ENCODE assay signal across 16 cellular contexts in genomic region chr2:3267549-3267867, GRCh38.
"Had no signal": no experiment of that assay in that cellular context is flagged by ENCODE, and none has a peak within 500 bp of the region (broad histone marks: within the 10 kb centered on the region; RNA-seq: fewer than 3 reads in every experiment).

No MANE protein-coding gene starts in this region.

- H3K4me3 ChIP-seq: dorsolateral prefrontal cortex, heart left ventricle, thoracic aorta had no signal

- ATAC-seq: sciatic nerve; stimulated activated naive B cell treated with anti-CD40 and anti-IgM and Interleukin-4, amounts not matched to agents 10 μg/mL and 1 μg/mL and 100 μg/mL, for 72 hours had no signal

- H3K4me1 Mint-ChIP-seq: mesothelial cell of epicardium had no signal

- H3K36me3 ChIP-seq: heart left ventricle, thoracic aorta had no signal

- H3K9me3 Mint-ChIP-seq: stimulated activated naive B cell treated with anti-CD40 and anti-IgM and Interleukin-4, amounts not matched to agents 10 μg/mL and 1 μg/mL and 100 μg/mL, for 72 hours had no signal

- H3K27ac Mint-ChIP-seq: mesothelial cell of epicardium; natural killer cell treated with Interleukin-12 subunit alpha and Interleukin-12 subunit beta and Interleukin-15 and Interleukin-18, amount 100 ng/mL, for 72 hours; stimulated activated naive CD8-positive, alpha-beta T cell treated with anti-CD3 and anti-CD28 coated beads, Interleukin-15, amount 100 ng/mL, for 72 hours; type B pancreatic cell had no signal

- DNase-seq: cortex of kidney; dorsolateral prefrontal cortex; effector CD8-positive, alpha-beta T cell; foreskin melanocyte; heart left ventricle; hypothalamus; mammary epithelial cell; stimulated activated CD4-positive, alpha-beta T cell treated with anti-CD3 and anti-CD28 coated beads, Interleukin-2, amount 100 ng/mL, for 24 hours; stimulated activated CD4-positive, alpha-beta T cell treated with anti-CD3 and anti-CD28 coated beads, Interleukin-4, amount 100 ng/mL, for 4 hours; stimulated activated naive B cell treated with anti-CD40 and anti-IgM and Interleukin-4, amounts not matched to agents 10 μg/mL and 1 μg/mL and 100 μg/mL, for 72 hours; stimulated activated naive CD8-positive, alpha-beta T cell treated with anti-CD3 and anti-CD28 coated beads, Interleukin-15, amount 100 ng/mL, for 72 hours had no signal

- H3K9me3 ChIP-seq: thoracic aorta had no signal

- H3K27ac ChIP-seq: heart left ventricle, thoracic aorta had no signal

- H3K4me3 Mint-ChIP-seq: mesothelial cell of epicardium; natural killer cell treated with Interleukin-12 subunit alpha and Interleukin-12 subunit beta and Interleukin-15 and Interleukin-18, amount 100 ng/mL, for 72 hours; stimulated activated naive B cell treated with anti-CD40 and anti-IgM and Interleukin-4, amounts not matched to agents 10 μg/mL and 1 μg/mL and 100 μg/mL, for 72 hours; stimulated activated naive CD8-positive, alpha-beta T cell treated with anti-CD3 and anti-CD28 coated beads, Interleukin-15, amount 100 ng/mL, for 72 hours; type B pancreatic cell had no signal

- H3K27me3 ChIP-seq: dorsolateral prefrontal cortex, heart left ventricle had no signal

- H3K27me3 Mint-ChIP-seq: natural killer cell treated with Interleukin-12 subunit alpha and Interleukin-12 subunit beta and Interleukin-15 and Interleukin-18, amount 100 ng/mL, for 72 hours; stimulated activated naive B cell treated with anti-CD40 and anti-IgM and Interleukin-4, amounts not matched to agents 10 μg/mL and 1 μg/mL and 100 μg/mL, for 72 hours; stimulated activated naive CD8-positive, alpha-beta T cell treated with anti-CD3 and anti-CD28 coated beads, Interleukin-15, amount 100 ng/mL, for 72 hours; type B pancreatic cell had no signal
